9 cellular contexts compared by ENCODE assay signal in genomic region chr6:85354761-85355618, GRCh38.
DNase-seq lines count a peak whose midpoint lies in the region; ATAC-seq and TF ChIP-seq lines count a peak whose summit lies in the region.
"Had no signal": no experiment of that assay in that cellular context is flagged by ENCODE, and none has a peak within 500 bp of the region (broad histone marks: within the 10 kb centered on the region; RNA-seq: fewer than 3 reads in every experiment).

No MANE protein-coding gene starts in this region.

- no peak overlapping the region for H3K27ac Mint-ChIP-seq in natural killer cell
- H3K27ac Mint-ChIP-seq: T-helper 1 cell treated with Interleukin-12 subunit alpha and Interleukin-12 subunit beta and Interleukin-4 antibody, amounts not matched to agents 30 μg/mL and 1 μg/mL, for 36 hours had no signal

- H3K4me3 ChIP-seq in epithelial cell of proximal tubule (ENCODE audit: low read depth, low read length), result no peak overlapping the region

- no peaks in the 10 kb centered on the region for H3K9me3 Mint-ChIP-seq in natural killer cell
- H3K9me3 Mint-ChIP-seq: T-helper 1 cell treated with Interleukin-12 subunit alpha and Interleukin-12 subunit beta and Interleukin-4 antibody, amounts not matched to agents 30 μg/mL and 1 μg/mL, for 36 hours had no signal

- no peak overlapping the region for H3K4me3 Mint-ChIP-seq in natural killer cell
- H3K4me3 Mint-ChIP-seq: T-helper 1 cell treated with Interleukin-12 subunit alpha and Interleukin-12 subunit beta and Interleukin-4 antibody, amounts not matched to agents 30 μg/mL and 1 μg/mL, for 36 hours had no signal

- H3K27me3 Mint-ChIP-seq in natural killer cell (ENCODE audit: low read depth in 2 of 2), result peaks cover 10 to 11% of the 10 kb centered on the region in 2 donors

- H3K36me3 Mint-ChIP-seq in natural killer cell, result no peaks in the 10 kb centered on the region

- ATAC-seq in GM19328 (IDR thresholded peaks at IDR 0.05; ENCODE audit: unreplicated experiment) (peak; percentile 68), HG03457 (IDR thresholded peaks at IDR 0.05; ENCODE audit: unreplicated experiment) (peak; percentile 61), natural killer cell (peak; percentile 81 to 87 (median 82))

- DNase-seq in CD1c-positive myeloid dendritic cell (ENCODE audit: extremely low spot score) (peak; percentile 62), NOMO-1 treated with DMSO at 0.1 percent for 48 hours (lab: John Stamatoyannopoulos, UW; ENCODE audit: unreplicated experiment) (peak; percentile 57), epithelial cell of proximal tubule (ENCODE audit: low read depth) (no peak), natural killer cell (peak; percentile 40)
- peak; percentile 23 for DNase-seq in activated CD8-positive, alpha-beta memory T cell treated with anti-CD3 and anti-CD28 coated beads, Interleukin-2, amount 50 U/mL, for 24 hours (ENCODE audit: extremely low read depth)
- peak; percentile 12 for DNase-seq in stimulated activated naive CD4-positive, alpha-beta T cell treated with Interleukin-2 at 50 U/mL for 16 hours (lab: John Stamatoyannopoulos, UW)

- intact Hi-C loops in natural killer cell (cut with micrococcal nuclease), result loop anchor here (1.0 to 10.0 kb wide), 3 partner anchors 128 to 320 kb away; no protein-coding TSS in a partner anchor

- H3K4me1 Mint-ChIP-seq in natural killer cell, result no peaks in the 10 kb centered on the region

- TF ChIP-seq CTCF in epithelial cell of proximal tubule (conservative IDR thresholded peaks at IDR 0.05; ENCODE audit: low read depth, low read length) (peak; percentile 91), natural killer cell (IDR thresholded peaks at IDR 0.05) (peak; percentile 97)
